In the genomic region with DNA sequence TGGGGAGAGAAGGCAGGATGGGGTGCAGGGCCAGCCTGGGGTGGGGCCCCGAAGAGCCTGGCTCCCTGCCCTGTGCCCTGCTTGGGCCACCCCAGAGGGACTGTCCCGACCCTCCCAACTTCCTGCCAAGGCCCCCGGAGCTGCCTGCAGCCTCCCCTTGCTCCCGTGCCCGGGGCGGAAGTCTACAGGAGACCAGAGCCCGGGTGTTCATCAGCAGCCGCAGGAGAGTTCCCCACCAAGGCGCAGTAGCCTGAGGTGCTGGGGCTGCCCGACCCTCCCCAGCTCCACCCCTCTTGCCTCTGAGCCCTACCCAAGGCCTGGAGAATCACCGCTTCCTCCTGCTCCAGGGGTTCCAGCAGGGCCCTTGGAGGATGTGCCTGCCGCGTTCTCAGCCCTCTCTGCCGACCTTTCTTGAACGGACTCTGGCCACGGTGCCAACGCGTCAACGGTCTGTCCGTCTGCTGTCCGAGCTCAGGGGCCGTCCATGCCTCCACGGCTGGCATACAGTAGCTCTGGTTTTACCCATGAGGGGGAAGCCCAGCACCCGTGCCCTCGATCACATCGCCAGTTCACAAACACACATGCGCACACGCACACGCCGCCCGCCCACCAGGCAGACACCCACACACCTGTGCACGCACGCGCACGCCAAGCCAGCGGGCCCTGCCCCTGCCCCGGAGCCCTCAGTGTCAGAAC, we compare ENCODE assay signal across 1 cellular context.
TF ChIP-seq lines count a peak whose summit lies in the region.

No MANE protein-coding gene starts in this region.

TF ChIP-seq in GM23338, 12 proteins besides CTCF, POLR2A, EP300 and RAD21:
- TF ChIP-seq REST (IDR thresholded peaks at IDR 0.05; ENCODE audit: unreplicated experiment) (no peak), JUNB (IDR thresholded peaks at IDR 0.05; ENCODE audit: unreplicated experiment) (no peak)
